ENCODE assay signal across 18 cellular contexts in genomic region chr4:63589796-63590195, GRCh38.
"Had no signal": no experiment of that assay in that cellular context is flagged by ENCODE, and none has a peak within 500 bp of the region (broad histone marks: within the 10 kb centered on the region; RNA-seq: fewer than 3 reads in every experiment).

No MANE protein-coding gene starts in this region.

- H3K27ac Mint-ChIP-seq: activated naive CD4-positive, alpha-beta T cell treated with anti-CD3 and anti-CD28 coated beads, Interleukin-2, amount 10 ng/mL, durations not matched to agents 7 days and 5 days; activated naive CD8-positive, alpha-beta T cell treated with anti-CD3 and anti-CD28 coated beads, Interleukin-2, amount 50 U/mL, for 24 hours; brain; naive thymus-derived CD8-positive, alpha-beta T cell had no signal

- H3K4me1 Mint-ChIP-seq: activated naive CD4-positive, alpha-beta T cell treated with anti-CD3 and anti-CD28 coated beads, Interleukin-2, amount 10 ng/mL, durations not matched to agents 7 days and 5 days; activated naive CD8-positive, alpha-beta T cell treated with anti-CD3 and anti-CD28 coated beads, Interleukin-2, amount 50 U/mL, for 24 hours; brain; naive thymus-derived CD8-positive, alpha-beta T cell had no signal

- H3K36me3 Mint-ChIP-seq: activated naive CD4-positive, alpha-beta T cell treated with anti-CD3 and anti-CD28 coated beads, Interleukin-2, amount 10 ng/mL, durations not matched to agents 7 days and 5 days; brain had no signal

- ATAC-seq: activated naive CD8-positive, alpha-beta T cell treated with anti-CD3 and anti-CD28 coated beads, Interleukin-2, amount 50 U/mL, for 24 hours; naive thymus-derived CD8-positive, alpha-beta T cell had no signal

- H3K4me3 Mint-ChIP-seq: activated naive CD4-positive, alpha-beta T cell treated with anti-CD3 and anti-CD28 coated beads, Interleukin-2, amount 10 ng/mL, durations not matched to agents 7 days and 5 days; activated naive CD8-positive, alpha-beta T cell treated with anti-CD3 and anti-CD28 coated beads, Interleukin-2, amount 50 U/mL, for 24 hours; brain; naive thymus-derived CD8-positive, alpha-beta T cell had no signal

- DNase-seq: activated CD4-positive, alpha-beta T cell treated with anti-CD3 and anti-CD28 coated beads for 1 hour; activated CD8-positive, alpha-beta memory T cell treated with anti-CD3 and anti-CD28 coated beads for 24 hours; activated CD8-positive, alpha-beta memory T cell treated with anti-CD3 and anti-CD28 coated beads, Interleukin-2, amount 50 U/mL, for 48 hours; activated effector memory CD4-positive, alpha-beta T cell treated with Interleukin-2 at 50 U/mL for 16 hours; activated naive CD4-positive, alpha-beta T cell treated with anti-CD3 and anti-CD28 coated beads, Interleukin-2, amount 10 ng/mL, durations not matched to agents 7 days and 5 days; activated naive CD8-positive, alpha-beta T cell treated with anti-CD3 and anti-CD28 coated beads, Interleukin-2, amount 50 U/mL, for 24 hours; activated T-cell treated with anti-CD3 and anti-CD28 coated beads, Interleukin-2, amount 50 U/mL, for 48 hours; anterior cingulate cortex; central memory CD4-positive, alpha-beta T cell; dorsolateral prefrontal cortex; head of caudate nucleus; mesenchymal stem cell; naive thymus-derived CD8-positive, alpha-beta T cell; stimulated activated CD4-positive, alpha-beta T cell treated with anti-CD3 and anti-CD28 coated beads, Interleukin-2, amount 100 ng/mL, for 24 hours; stimulated activated naive CD4-positive, alpha-beta T cell treated with Interleukin-2 at 50 U/mL for 16 hours; T1000; tibial artery had no signal

- H3K27me3 Mint-ChIP-seq: activated naive CD4-positive, alpha-beta T cell treated with anti-CD3 and anti-CD28 coated beads, Interleukin-2, amount 10 ng/mL, durations not matched to agents 7 days and 5 days; activated naive CD8-positive, alpha-beta T cell treated with anti-CD3 and anti-CD28 coated beads, Interleukin-2, amount 50 U/mL, for 24 hours; naive thymus-derived CD8-positive, alpha-beta T cell had no signal
